In genomic region chr5:124628251-124628650, GRCh38 we compare ENCODE assay signal across 17 cellular contexts.
DNase-seq lines count a peak whose midpoint lies in the region; ATAC-seq and TF ChIP-seq lines count a peak whose summit lies in the region.
"Had no signal": no experiment of that assay in that cellular context is flagged by ENCODE, and none has a peak within 500 bp of the region (broad histone marks: within the 10 kb centered on the region; RNA-seq: fewer than 3 reads in every experiment).

No MANE protein-coding gene starts in this region.

- H3K4me1 Mint-ChIP-seq in brain, result peaks cover 51% of the 10 kb centered on the region
- H3K4me1 Mint-ChIP-seq: activated naive CD4-positive, alpha-beta T cell treated with anti-CD3 and anti-CD28 coated beads, Interleukin-2, amount 10 ng/mL, durations not matched to agents 7 days and 5 days had no signal

- H3K27me3 Mint-ChIP-seq in brain, result no peaks in the 10 kb centered on the region
- H3K27me3 Mint-ChIP-seq: activated naive CD4-positive, alpha-beta T cell treated with anti-CD3 and anti-CD28 coated beads, Interleukin-2, amount 10 ng/mL, durations not matched to agents 7 days and 5 days had no signal

- H3K36me3 Mint-ChIP-seq in brain, result peaks cover 27% of the 10 kb centered on the region
- H3K36me3 Mint-ChIP-seq: activated naive CD4-positive, alpha-beta T cell treated with anti-CD3 and anti-CD28 coated beads, Interleukin-2, amount 10 ng/mL, durations not matched to agents 7 days and 5 days; mesothelial cell of epicardium had no signal

- TF ChIP-seq CTCF in right atrium auricular region (IDR thresholded peaks at IDR 0.05), result no peak
- TF ChIP-seq CTCF in heart left ventricle (IDR thresholded peaks at IDR 0.05), result no peak
- TF ChIP-seq CTCF in brain (conservative IDR thresholded peaks at IDR 0.05), result no peak

- ATAC-seq in heart left ventricle (no peak), Right ventricle myocardium superior (ENCODE audit: poor library complexity) (no peak)

- H3K9me3 Mint-ChIP-seq in brain, result peaks cover 0 to 11% (median 0%) of the 10 kb centered on the region in 5 experiments
- H3K9me3 Mint-ChIP-seq: activated naive CD4-positive, alpha-beta T cell treated with anti-CD3 and anti-CD28 coated beads, Interleukin-2, amount 10 ng/mL, durations not matched to agents 7 days and 5 days; T-helper 2 cell treated with Interferon-gamma antibody and Interleukin-4, amounts not matched to agents 5 μg/mL and 100 μg/mL, for 36 hours had no signal

- H3K27ac Mint-ChIP-seq in brain, result peak overlapping the region in 3 of 5 experiments; percentile 71 to 93 (median 74)
- H3K27ac Mint-ChIP-seq: activated naive CD4-positive, alpha-beta T cell treated with anti-CD3 and anti-CD28 coated beads, Interleukin-2, amount 10 ng/mL, durations not matched to agents 7 days and 5 days; mesothelial cell of epicardium; T-helper 2 cell treated with Interferon-gamma antibody and Interleukin-4, amounts not matched to agents 5 μg/mL and 100 μg/mL, for 36 hours had no signal

- WGBS in heart left ventricle, 4 donors, result 88 to 93% (median 92%) methylated on average over 5 of the region's 5 CpGs

- H3K27me3 ChIP-seq in right atrium auricular region (no peaks in the 10 kb centered on the region), heart left ventricle (peaks cover 0 to 5% (median 0%) of the 10 kb centered on the region in 9 donors)
- H3K27me3 ChIP-seq: gastroesophageal sphincter, pancreas had no signal

- intact Hi-C loops in heart left ventricle (cut with DNase I), result no loop called here
- intact Hi-C loops in Right ventricle myocardium superior (cut with DNase I), result no loop called here

- no peak for TF ChIP-seq POLR2A in heart left ventricle (IDR thresholded peaks at IDR 0.05)

- DNase-seq in right atrium auricular region (ENCODE audit: low spot score) (no peak), heart left ventricle (no peak), myocyte (ENCODE audit: low read depth) (peak; percentile 73), ureter (ENCODE audit: low spot score) (no peak), COLO829 (ENCODE audit: low spot score) (no peak), NCI-H1417 treated with DMSO at 0.1 percent for 48 hours (lab: John Stamatoyannopoulos, UW) (no peak), Right ventricle myocardium superior (no peak)
- DNase-seq: activated CD8-positive, alpha-beta memory T cell treated with anti-CD3 and anti-CD28 coated beads, Interleukin-2, amount 50 U/mL, for 48 hours; activated naive CD4-positive, alpha-beta T cell treated with anti-CD3 and anti-CD28 coated beads, Interleukin-2, amount 10 ng/mL, durations not matched to agents 7 days and 5 days; NCI-H2171; pancreas; SIG-M5; stimulated activated CD4-positive, alpha-beta T cell treated with anti-CD3 and anti-CD28 coated beads, Interleukin-12 subunit alpha, Interleukin-12 subunit beta, amount 100 ng/mL, for 4 hours had no signal

- peaks cover 0 to 20% of the 10 kb centered on the region in 2 donors for H3K4me1 ChIP-seq in right atrium auricular region
- H3K4me1 ChIP-seq in heart left ventricle, result peaks cover 0 to 12% (median 0%) of the 10 kb centered on the region in 12 donors
- H3K4me1 ChIP-seq: gastroesophageal sphincter, pancreas had no signal

- H3K27ac ChIP-seq in right atrium auricular region (peak overlapping the region; percentile 46 to 70), heart left ventricle (no peak overlapping the region)
- H3K27ac ChIP-seq: gastroesophageal sphincter, pancreas had no signal

- H3K36me3 ChIP-seq in right atrium auricular region, result no peaks in the 10 kb centered on the region
- H3K36me3 ChIP-seq in heart left ventricle, result no peaks in the 10 kb centered on the region
- H3K36me3 ChIP-seq: gastroesophageal sphincter, pancreas had no signal

- no peak overlapping the region for H3K4me3 Mint-ChIP-seq in brain
- H3K4me3 Mint-ChIP-seq: activated naive CD4-positive, alpha-beta T cell treated with anti-CD3 and anti-CD28 coated beads, Interleukin-2, amount 10 ng/mL, durations not matched to agents 7 days and 5 days; mesothelial cell of epicardium; T-helper 2 cell treated with Interferon-gamma antibody and Interleukin-4, amounts not matched to agents 5 μg/mL and 100 μg/mL, for 36 hours had no signal

- H3K4me3 ChIP-seq in right atrium auricular region (no peak overlapping the region), heart left ventricle (no peak overlapping the region)
- H3K4me3 ChIP-seq: gastroesophageal sphincter, pancreas had no signal

- no peaks in the 10 kb centered on the region for H3K9me3 ChIP-seq in right atrium auricular region
- no peaks in the 10 kb centered on the region for H3K9me3 ChIP-seq in heart left ventricle
- H3K9me3 ChIP-seq: gastroesophageal sphincter, pancreas had no signal

Comparison
In these comparisons a context has a peak if more than half of its experiments do, and no peak if none do; other contexts are left out.
1. H3K27ac ChIP-seq: peak in right atrium auricular region (2 of 2); none in heart left ventricle (0 of 12).